ENCODE assay signal across 10 cellular contexts in genomic region chr17:80599546-80600305, GRCh38. TPM values are rescaled to one million over a fixed set of nuclear protein-coding genes. Genes with fewer than 3 reads are reported as not detected.
DNase-seq lines count a peak whose midpoint lies in the region; ATAC-seq and TF ChIP-seq lines count a peak whose summit lies in the region.
"Had no signal": no experiment of that assay in that cellular context is flagged by ENCODE, and none has a peak within 500 bp of the region (broad histone marks: within the 10 kb centered on the region; RNA-seq: fewer than 3 reads in every experiment).

No MANE protein-coding gene starts in this region.

- TF ChIP-seq POLR2A in body of pancreas (IDR thresholded peaks at IDR 0.05) = no peak

- ATAC-seq in body of pancreas = peak; percentile 35

- peaks cover 16% of the 10 kb centered on the region for H3K4me1 ChIP-seq in body of pancreas

- intact Hi-C loops in body of pancreas (cut with DNase I) = no loop called here

- no peak overlapping the region for H3K4me3 ChIP-seq in body of pancreas

- no peaks in the 10 kb centered on the region for H3K9me3 ChIP-seq in body of pancreas

- TF ChIP-seq CTCF in body of pancreas (IDR thresholded peaks at IDR 0.05) = no peak

- DNase-seq in DMS153 (lab: John Stamatoyannopoulos, UW) (peak; percentile 18), DMS153 treated with DMSO at 0.1 percent for 48 hours (lab: John Stamatoyannopoulos, UW; ENCODE audit: unreplicated experiment) (no peak), HuH-7.5 (ENCODE audit: low spot score) (peak; percentile 70), body of pancreas (peak in 1 of 4 donors; percentile 9), mucosa of gallbladder (ENCODE audit: low spot score) (peak; percentile 60), GDM1 (lab: John Stamatoyannopoulos, UW) (no peak), NCI-H1436 (lab: John Stamatoyannopoulos, UW) (no peak), NCI-H446 treated with DMSO at 0.1 percent for 48 hours (lab: John Stamatoyannopoulos, UW) (no peak)
- DNase-seq: 8988T, NCI-H1436 treated with DMSO at 0.1 percent for 48 hours had no signal

- no peaks in the 10 kb centered on the region for H3K27me3 ChIP-seq in body of pancreas

- no peak overlapping the region for H3K27ac ChIP-seq in body of pancreas

- WGBS in body of pancreas, 2 donors = 71 to 74% methylated on average over 7 to 8 of the region's 8 CpGs

- H3K36me3 ChIP-seq in body of pancreas (replicated peaks in 1 of 2; ENCODE audit: insufficient read depth in 1 of 2, low read depth in 2 of 2) = no peaks in the 10 kb centered on the region

RNA-seq across cellular contexts. Expression of gene RPTOR, which starts 55.1 kb away (rescaled TPM):
- total RNA-seq in body of pancreas = 10 to 100 TPM; 22.3 to 34.3 TPM
- total RNA-seq in mucosa of gallbladder = 37.5 TPM

Comparison
In these comparisons a context has a peak if more than half of its experiments do, and no peak if none do; other contexts are left out.
1. DNase-seq: peak in DMS153 (single experiment), HuH-7.5 (single experiment) and mucosa of gallbladder (single experiment); none in DMS153 treated with DMSO at 0.1 percent for 48 hours (single experiment), GDM1 (single experiment), NCI-H1436 (single experiment) and NCI-H446 treated with DMSO at 0.1 percent for 48 hours (single experiment).